ENCODE assay signal across 15 cellular contexts in genomic region chr17:45896803-45897693, GRCh38. TPM values are rescaled to one million over a fixed set of nuclear protein-coding genes. Genes with fewer than 3 reads are reported as not detected.
A peak's percentile ranks its signal among the peaks of the same experiment; 100 is the strongest.
DNase-seq lines count a peak whose midpoint lies in the region; ATAC-seq and TF ChIP-seq lines count a peak whose summit lies in the region.
"Had no signal": no experiment of that assay in that cellular context is flagged by ENCODE, and none has a peak within 500 bp of the region (broad histone marks: within the 10 kb centered on the region; RNA-seq: fewer than 3 reads in every experiment).

No MANE protein-coding gene starts in this region.

- H3K4me3 Mint-ChIP-seq in CD4-positive, alpha-beta T cell: peak overlapping the region; percentile 77
- peak overlapping the region; percentile 80 for H3K4me3 Mint-ChIP-seq in GM23338
- peak overlapping the region; percentile 31 for H3K4me3 Mint-ChIP-seq in central memory CD8-positive, alpha-beta T cell
- peak overlapping the region in 6 of 8 donors; percentile 20 to 82 (median 68) for H3K4me3 Mint-ChIP-seq in naive B cell
- H3K4me3 Mint-ChIP-seq: stimulated activated memory B cell treated with anti-CD40 and anti-IgM and Interleukin-4, amounts not matched to agents 10 μg/mL and 1 μg/mL and 100 μg/mL, for 72 hours had no signal

- H3K4me1 ChIP-seq in GM23338 (ENCODE audit: insufficient read depth) (peaks cover 4% of the 10 kb centered on the region), MM.1S (ENCODE audit: low read length) (no peaks in the 10 kb centered on the region)

- intact Hi-C loops in CD4-positive, alpha-beta T cell (cut with DNase I, micrococcal nuclease): no loop called here

- H3K9me3 ChIP-seq in CD4-positive, alpha-beta T cell (ENCODE audit: control insufficient read depth, low read length): no peaks in the 10 kb centered on the region
- no peaks in the 10 kb centered on the region for H3K9me3 ChIP-seq in MM.1S (replicated peaks; ENCODE audit: insufficient read depth, low read length)
- H3K9me3 ChIP-seq: MG63 had no signal

- peaks cover 52% of the 10 kb centered on the region for H3K27me3 Mint-ChIP-seq in CD4-positive, alpha-beta T cell
- H3K27me3 Mint-ChIP-seq in GM23338 (ENCODE audit: insufficient read depth, low read depth, poor library complexity) (peaks cover 77% of the 10 kb centered on the region), naive B cell (peaks cover 36 to 69% (median 41%) of the 10 kb centered on the region in 3 donors)
- peaks cover 53% of the 10 kb centered on the region for H3K27me3 Mint-ChIP-seq in central memory CD8-positive, alpha-beta T cell

- no peak for ATAC-seq in CD4-positive, alpha-beta T cell (ENCODE audit: poor library complexity)
- peak; percentile 33 for ATAC-seq in GM23338
- no peak for ATAC-seq in central memory CD8-positive, alpha-beta T cell (replicated peaks; ENCODE audit: extremely low read depth, poor library complexity, severe bottlenecking)
- ATAC-seq in naive B cell (ENCODE audit: low read depth in 2 of 2): no peak
- no peak for ATAC-seq in HG02763 (IDR thresholded peaks at IDR 0.05; ENCODE audit: unreplicated experiment)
- ATAC-seq: activated naive CD4-positive, alpha-beta T cell treated with anti-CD3 and anti-CD28 coated beads, Interleukin-2, amount 50 U/mL, for 72 hours; left ventricle myocardium superior; stimulated activated memory B cell treated with anti-CD40 and anti-IgM and Interleukin-4, amounts not matched to agents 10 μg/mL and 1 μg/mL and 100 μg/mL, for 72 hours had no signal

- H3K79me2 ChIP-seq in GM23338 (replicated peaks; ENCODE audit: insufficient read depth) (no peaks in the 10 kb centered on the region), MM.1S (ENCODE audit: low read length) (no peaks in the 10 kb centered on the region)

- H4K20me1 ChIP-seq in GM23338 (replicated peaks; ENCODE audit: insufficient read depth) (no peaks in the 10 kb centered on the region), MM.1S (ENCODE audit: insufficient read depth, low read length) (no peaks in the 10 kb centered on the region)

- TF ChIP-seq CTCF in CD4-positive, alpha-beta T cell (IDR thresholded peaks at IDR 0.05): no peak
- TF ChIP-seq CTCF in GM23338 (conservative IDR thresholded peaks at IDR 0.05; ENCODE audit: low read depth in 2 of 2) (peak; percentile 21 to 42; a peak in 3 of 4 replicates), MM.1S (IDR thresholded peaks at IDR 0.05; ENCODE audit: low read length) (no peak)

- H3K27ac Mint-ChIP-seq in CD4-positive, alpha-beta T cell: no peak overlapping the region
- H3K27ac Mint-ChIP-seq in GM23338 (no peak overlapping the region), naive B cell (peak overlapping the region in 1 of 6 donors; percentile 41)
- H3K27ac Mint-ChIP-seq in central memory CD8-positive, alpha-beta T cell (ENCODE audit: low read depth): no peak overlapping the region
- H3K27ac Mint-ChIP-seq: activated naive CD4-positive, alpha-beta T cell treated with anti-CD3 and anti-CD28 coated beads, Interleukin-2, amount 50 U/mL, for 72 hours; stimulated activated memory B cell treated with anti-CD40 and anti-IgM and Interleukin-4, amounts not matched to agents 10 μg/mL and 1 μg/mL and 100 μg/mL, for 72 hours had no signal

- H2AFZ ChIP-seq in GM23338 (peak overlapping the region; percentile 98), MM.1S (ENCODE audit: low read length) (no peak overlapping the region)

- H3K9ac ChIP-seq in MM.1S (ENCODE audit: low read length): no peak overlapping the region

- H3K36me3 ChIP-seq in GM23338 (ENCODE audit: insufficient read depth): no peaks in the 10 kb centered on the region
- H3K36me3 ChIP-seq in MM.1S (replicated peaks; ENCODE audit: insufficient read depth, low read length): no peaks in the 10 kb centered on the region
- H3K36me3 ChIP-seq: MG63 had no signal

- H3K27me3 ChIP-seq in CD4-positive, alpha-beta T cell (ENCODE audit: control insufficient read depth, insufficient read depth, low read length): peaks cover 57% of the 10 kb centered on the region
- H3K27me3 ChIP-seq in GM23338 (ENCODE audit: insufficient read depth) (peaks cover 83% of the 10 kb centered on the region), MM.1S (replicated peaks; ENCODE audit: insufficient read depth, low read length) (peaks cover 31% of the 10 kb centered on the region)

- H3K4me3 ChIP-seq in GM23338 (peak overlapping the region; percentile 85), MM.1S (ENCODE audit: low read length) (no peak overlapping the region)
- H3K4me3 ChIP-seq: MG63 had no signal

- CTCF ChIA-PET in CD4-positive, alpha-beta T cell (lab: Charles Lee): no interaction called here

- no peaks in the 10 kb centered on the region for H3K9me3 Mint-ChIP-seq in CD4-positive, alpha-beta T cell
- H3K9me3 Mint-ChIP-seq in GM23338: peaks cover 4% of the 10 kb centered on the region; the same call in 1 of the 3 replicates
- no peaks in the 10 kb centered on the region for H3K9me3 Mint-ChIP-seq in central memory CD8-positive, alpha-beta T cell
- peaks cover 0 to under 1% (median 0%) of the 10 kb centered on the region in 7 donors for H3K9me3 Mint-ChIP-seq in naive B cell
- H3K9me3 Mint-ChIP-seq: activated naive CD4-positive, alpha-beta T cell treated with anti-CD3 and anti-CD28 coated beads, Interleukin-2, amount 50 U/mL, for 72 hours; stimulated activated memory B cell treated with anti-CD40 and anti-IgM and Interleukin-4, amounts not matched to agents 10 μg/mL and 1 μg/mL and 100 μg/mL, for 72 hours had no signal

- H3K9me2 ChIP-seq in GM23338 (ENCODE audit: insufficient read depth) (no peaks in the 10 kb centered on the region), MM.1S (replicated peaks; ENCODE audit: insufficient read depth, low read length) (no peaks in the 10 kb centered on the region)

- POLR2A ChIA-PET in CD4-positive, alpha-beta T cell (lab: Charles Lee): no interaction called here

- H3F3A ChIP-seq in GM23338 (replicated peaks; ENCODE audit: low read depth) (no peaks in the 10 kb centered on the region), MM.1S (ENCODE audit: insufficient read depth, low read length) (no peaks in the 10 kb centered on the region)

- DNase-seq in CD4-positive, alpha-beta T cell: no peak
- peak; percentile 86 for DNase-seq in GM23338 (ENCODE audit: low spot score)
- no peak for DNase-seq in central memory CD8-positive, alpha-beta T cell (ENCODE audit: low spot score in 2 of 2)
- no peak for DNase-seq in naive B cell
- no peak for DNase-seq in MM.1S
- DNase-seq in NCI-H345 (lab: John Stamatoyannopoulos, UW): no peak
- DNase-seq in COLO829 (ENCODE audit: low spot score): no peak
- DNase-seq: GOT3, left ventricle myocardium superior, MG63 had no signal

- H3K4me2 ChIP-seq in GM23338: peak overlapping the region; percentile 99
- H3K4me2 ChIP-seq in MM.1S (ENCODE audit: low read depth, low read length): no peak overlapping the region

- no peaks in the 10 kb centered on the region for H3K36me3 Mint-ChIP-seq in CD4-positive, alpha-beta T cell (ENCODE audit: low read depth)
- H3K36me3 Mint-ChIP-seq in GM23338 (ENCODE audit: low read depth) (no peaks in the 10 kb centered on the region), naive B cell (no peaks in the 10 kb centered on the region)
- peaks cover 6% of the 10 kb centered on the region for H3K36me3 Mint-ChIP-seq in central memory CD8-positive, alpha-beta T cell (ENCODE audit: insufficient read depth)
- H3K36me3 Mint-ChIP-seq: activated naive CD4-positive, alpha-beta T cell treated with anti-CD3 and anti-CD28 coated beads, Interleukin-2, amount 50 U/mL, for 72 hours; stimulated activated memory B cell treated with anti-CD40 and anti-IgM and Interleukin-4, amounts not matched to agents 10 μg/mL and 1 μg/mL and 100 μg/mL, for 72 hours had no signal

- no peak overlapping the region for H3K27ac ChIP-seq in CD4-positive, alpha-beta T cell (ENCODE audit: low read depth, low read length)
- no peak overlapping the region for H3K27ac ChIP-seq in GM23338 (ENCODE audit: low read depth)
- H3K27ac ChIP-seq in MM.1S (ENCODE audit: low read length): no peak overlapping the region
- H3K27ac ChIP-seq: epithelial cell of prostate had no signal

- H3K4me1 Mint-ChIP-seq in CD4-positive, alpha-beta T cell (ENCODE audit: low read depth): peaks cover 19% of the 10 kb centered on the region
- H3K4me1 Mint-ChIP-seq in GM23338: peaks cover 15% of the 10 kb centered on the region; the same call in 2 of the 3 replicates
- peaks cover 6% of the 10 kb centered on the region for H3K4me1 Mint-ChIP-seq in central memory CD8-positive, alpha-beta T cell
- H3K4me1 Mint-ChIP-seq in naive B cell: peaks cover 0 to 20% (median 15%) of the 10 kb centered on the region in 3 donors

TF ChIP-seq in GM23338, 12 proteins besides CTCF, POLR2A, EP300 and RAD21 (continues in another document):
- TF ChIP-seq REST (IDR thresholded peaks at IDR 0.05; ENCODE audit: unreplicated experiment): no peak

RNA-seq across cellular contexts. Expression of gene MAPT, which starts 2.7 kb away (rescaled TPM):
- total RNA-seq in CD4-positive, alpha-beta T cell: under 1 TPM; 0.41 to 0.53 TPM
- total RNA-seq in GM23338 (2014; rRNA removed; shearing (Covaris generic)): 1.1 and 1.7 TPM in 2 replicates
- polyA plus RNA-seq in GM23338 (2016; fragmentation: Nextera tagmentation; extraction: Ambion mirVana) (2.1 and 2.8 TPM in 2 replicates), naive B cell (ENCODE audit: low read depth in 6 of 6) (under 1 TPM in 2 of 6 donors, not detected in 4; 0.10 to 0.29 TPM)

RNA-seq across cellular contexts. Expression of gene SPPL2C, which starts 52.4 kb away (rescaled TPM):
- not detected for total RNA-seq in CD4-positive, alpha-beta T cell
- total RNA-seq in GM23338 (2014; rRNA removed; shearing (Covaris generic)): 0.14 TPM in 1 of 2 replicates, not detected in the other
- polyA plus RNA-seq in GM23338 (2016; fragmentation: Nextera tagmentation; extraction: Ambion mirVana) (not detected in 2 replicates), naive B cell (ENCODE audit: low read depth in 6 of 6) (not detected)
- total RNA-seq: activated naive CD4-positive, alpha-beta T cell treated with anti-CD3 and anti-CD28 coated beads, Interleukin-2, amount 50 U/mL, for 72 hours; left ventricle myocardium superior; RPMI7951 had no signal

Comparison
In these comparisons a context has a peak if more than half of its experiments do, and no peak if none do; other contexts are left out.
1. CTCF ChIP-seq: peak in GM23338 (2 of 2); none in CD4-positive, alpha-beta T cell (single experiment) and MM.1S (single experiment).
2. Peak in every context shown above with its lines, with median percentiles within 50 percentile points of each other: H3K4me3 Mint-ChIP-seq.